23 cellular contexts compared by ENCODE assay signal in the genomic region with DNA sequence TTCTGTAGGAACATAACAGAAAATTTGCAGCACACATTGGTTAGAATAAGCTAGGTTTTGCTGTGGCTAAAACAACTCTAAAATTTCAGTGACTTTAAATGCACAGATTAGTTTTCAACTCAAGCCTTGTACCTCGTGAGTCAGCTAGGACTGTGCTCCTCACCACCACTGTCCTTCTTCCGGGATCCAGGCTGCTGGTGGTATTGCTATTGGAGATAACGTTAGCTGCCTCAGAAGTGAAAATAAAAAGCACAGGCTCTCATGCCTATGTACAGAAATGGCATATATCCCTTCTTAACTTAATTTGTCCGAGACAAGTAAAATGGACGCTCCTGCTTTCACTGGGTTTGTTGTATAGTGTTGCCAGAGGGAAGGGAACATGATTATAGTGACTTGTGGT.
A peak's percentile ranks its signal among the peaks of the same experiment; 100 is the strongest.
DNase-seq lines count a peak whose midpoint lies in the region; ATAC-seq, FAIRE-seq and TF ChIP-seq lines count a peak whose summit lies in the region.
"Had no signal": no experiment of that assay in that cellular context is flagged by ENCODE, and none has a peak within 500 bp of the region (broad histone marks: within the 10 kb centered on the region; RNA-seq: fewer than 3 reads in every experiment).

No MANE protein-coding gene starts in this region.

- in situ Hi-C loops in HepG2 (cut with HindIII; ENCODE audit: extremely low pct_ligation_motif_present, low pct_unique_long_range_greater_than_20kb), result no loop called here

- H3K79me2 ChIP-seq in HepG2 (ENCODE audit: insufficient read depth, low read length), result no peaks in the 10 kb centered on the region

- CTCF ChIA-PET in HepG2 (lab: Yijun Ruan, JAX; ENCODE audit: low intra/inter-chr PET ratio, low total read pairs), result no interaction called here

- no peaks in the 10 kb centered on the region for H3K9me3 ChIP-seq in HepG2 (ENCODE audit: low read length)
- no peaks in the 10 kb centered on the region for H3K9me3 ChIP-seq in right lobe of liver
- H3K9me3 ChIP-seq: SJSA1 had no signal

- ATAC-seq in HepG2 (peak; percentile 72), right lobe of liver (no peak), HG02870 (IDR thresholded peaks at IDR 0.05; ENCODE audit: unreplicated experiment) (no peak), GM19467 (IDR thresholded peaks at IDR 0.05; ENCODE audit: unreplicated experiment) (no peak)
- ATAC-seq: Right ventricle myocardium inferior had no signal

- TF ChIP-seq POLR2A in HepG2 (IDR thresholded peaks at IDR 0.05; ENCODE audit: insufficient read depth in 1 of 2, low read depth in 2 of 2, low read length in 2 of 2) (no peak), right lobe of liver (IDR thresholded peaks at IDR 0.05) (no peak)

- no peak overlapping the region for H3K4me3 ChIP-seq in HepG2 (replicated peaks in 1 of 3; ENCODE audit: insufficient read depth in 1 of 3, low read depth in 2 of 3, low read length in 3 of 3)
- H3K4me3 ChIP-seq in right lobe of liver, result no peak overlapping the region
- no peak overlapping the region for H3K4me3 ChIP-seq in choroid plexus epithelial cell (ENCODE audit: low read depth, low read length)
- H3K4me3 ChIP-seq: BLaER1 treated with 17β-estradiol and CSF1 and Interleukin-3, amounts not matched to agents 10 nM and 100 nM; SJSA1 had no signal

- H3K36me3 ChIP-seq in HepG2 (replicated peaks in 1 of 2; ENCODE audit: control insufficient read depth in 1 of 2, insufficient read depth in 2 of 2, low read length in 2 of 2) (no peaks in the 10 kb centered on the region), right lobe of liver (no peaks in the 10 kb centered on the region)
- H3K36me3 ChIP-seq: BLaER1 treated with 17β-estradiol and CSF1 and Interleukin-3, amounts not matched to agents 10 nM and 100 nM; SJSA1 had no signal

- DNase-seq in HepG2 (ENCODE audit: low spot score) (no peak), right lobe of liver (no peak), OCI-M1 (lab: John Stamatoyannopoulos, UW) (peak; percentile 94), choroid plexus epithelial cell (ENCODE audit: low read depth) (peak; percentile 37), SW480 (ENCODE audit: low spot score) (no peak), cortex of kidney (lab: John Stamatoyannopoulos, UW) (no peak)
- DNase-seq: CD4-positive, alpha-beta memory T cell; DND-41; GOT3; KG1; NCI-H1105; NCI-H2029 treated with DMSO at 0.1 percent for 48 hours; NCI-H226; NCI-H510A treated with DMSO at 0.1 percent for 48 hours; NCI-H748 treated with DMSO at 0.1 percent for 48 hours had no signal

- H3K27ac ChIP-seq in HepG2 (ENCODE audit: extremely low read length, insufficient read depth, low read length), result no peak overlapping the region
- no peak overlapping the region for H3K27ac ChIP-seq in right lobe of liver
- H3K27ac ChIP-seq: 22Rv1; BLaER1 treated with 17β-estradiol and CSF1 and Interleukin-3, amounts not matched to agents 10 nM and 100 nM; HL-60; SJSA1 had no signal

- no peak for TF ChIP-seq RAD21 in HepG2 (CRISPR knock-in tag; IDR thresholded peaks at IDR 0.05)

- H3K4me1 ChIP-seq in HepG2 (ENCODE audit: insufficient read depth, low read length), result no peaks in the 10 kb centered on the region
- no peaks in the 10 kb centered on the region for H3K4me1 ChIP-seq in right lobe of liver
- H3K4me1 ChIP-seq: SJSA1 had no signal

- no peak for TF ChIP-seq EP300 in HepG2 (IDR thresholded peaks at IDR 0.05; ENCODE audit: low read depth in 2 of 2, low read length in 2 of 2)
- no peak for TF ChIP-seq EP300 in HepG2 (CRISPR knock-in tag; IDR thresholded peaks at IDR 0.05; ENCODE audit: borderline replicate concordance)

- H4K20me1 ChIP-seq in HepG2 (ENCODE audit: insufficient read depth, low read length), result no peaks in the 10 kb centered on the region
- H4K20me1 ChIP-seq: BLaER1 treated with 17β-estradiol and CSF1 and Interleukin-3, amounts not matched to agents 10 nM and 100 nM had no signal

- WGBS in HepG2 (ENCODE audit: low lambda C conversion rate), result 3% methylated on average over 5 of the region's 5 CpGs
- 58% methylated on average over 5 of the region's 5 CpGs for WGBS in right lobe of liver (ENCODE audit: insufficient coverage, low coverage, low lambda C conversion rate, missing lambda C conversion rate)

- POLR2A ChIA-PET in HepG2 (lab: Yijun Ruan, JAX), result no interaction called here

- intact Hi-C loops in HepG2 (cut with micrococcal nuclease; ENCODE audit: unreplicated experiment) (no loop called here), right lobe of liver (cut with DNase I) (no loop called here)

- H3K4me2 ChIP-seq in HepG2 (ENCODE audit: low read depth, low read length), result peak overlapping the region; percentile 3; the same call in 1 of the 2 replicates
- H3K4me2 ChIP-seq: BLaER1 treated with 17β-estradiol and CSF1 and Interleukin-3, amounts not matched to agents 10 nM and 100 nM had no signal

- peak overlapping the region; percentile 7 for H2AFZ ChIP-seq in HepG2 (ENCODE audit: low read length)

- H3K27me3 ChIP-seq in HepG2 (ENCODE audit: control insufficient read depth in 1 of 2, insufficient read depth in 2 of 2, low read length in 2 of 2), result no peaks in the 10 kb centered on the region
- H3K27me3 ChIP-seq in right lobe of liver, result no peaks in the 10 kb centered on the region
- H3K27me3 ChIP-seq: BLaER1 treated with 17β-estradiol and CSF1 and Interleukin-3, amounts not matched to agents 10 nM and 100 nM; SJSA1 had no signal

- no peak for TF ChIP-seq CTCF in HepG2 (CRISPR knock-in tag; IDR thresholded peaks at IDR 0.05)
- no peak for TF ChIP-seq CTCF in right lobe of liver (IDR thresholded peaks at IDR 0.05)
- TF ChIP-seq CTCF in choroid plexus epithelial cell (conservative IDR thresholded peaks at IDR 0.05; ENCODE audit: low read depth, low read length), result no peak

- BruUV-seq in HepG2 (replicated peaks; lab: Mats Ljungman, UMichigan), result no TSS peak

- no peak for FAIRE-seq in HepG2 (lab: Jason Lieb, UNC)
- FAIRE-seq: RCC 7860 had no signal

- no peak overlapping the region for H3K9ac ChIP-seq in HepG2 (ENCODE audit: insufficient read depth, low read depth, low read length)
- H3K9ac ChIP-seq: BLaER1 treated with 17β-estradiol and CSF1 and Interleukin-3, amounts not matched to agents 10 nM and 100 nM had no signal

TF ChIP-seq in HepG2, 621 proteins besides CTCF, POLR2A, EP300 and RAD21:
- peak; percentile 99; the same call in 1 of the 2 replicates for TF ChIP-seq ZNF709 (CRISPR knock-in tag; IDR thresholded peaks at IDR 0.05)
- TF ChIP-seq ARNTL (CRISPR knock-in tag; IDR thresholded peaks at IDR 0.05), result no peak

Comparison
In these comparisons a context has a peak if more than half of its experiments do, and no peak if none do; other contexts are left out.
1. DNase-seq: peak in OCI-M1 (single experiment) and choroid plexus epithelial cell (single experiment); none in HepG2 (single experiment), right lobe of liver (0 of 3), SW480 (single experiment) and cortex of kidney (single experiment).